ENCODE assay signal across 8 cellular contexts in genomic region chr3:11651900-11652299, GRCh38. TPM values are rescaled to one million over a fixed set of nuclear protein-coding genes. Genes with fewer than 3 reads are reported as not detected.
DNase-seq lines count a peak whose midpoint lies in the region; ATAC-seq, FAIRE-seq and TF ChIP-seq lines count a peak whose summit lies in the region.

No MANE protein-coding gene starts in this region.

- DNase-seq in GM10266 (ENCODE audit: extremely low spot score), result peak; percentile 37
- DNase-seq in NCI-H446 treated with DMSO at 0.1 percent for 48 hours (lab: John Stamatoyannopoulos, UW), result peak; percentile 2
- no peak for DNase-seq in dorsolateral prefrontal cortex
- no peak for DNase-seq in pancreas

- H3K27me3 ChIP-seq in dorsolateral prefrontal cortex (no peaks in the 10 kb centered on the region), pancreas (no peaks in the 10 kb centered on the region)

- intact Hi-C loops in dorsolateral prefrontal cortex (cut with DNase I), result loop anchor here (5.0 to 10.0 kb wide), 5 partner anchors 180 to 587 kb away; partner anchors contain the start of gene ATG7 (in 1 of the 2)
- intact Hi-C loops in pancreas (cut with DNase I), result loop anchor here in 2 of 3 donors (10.0 kb wide), 2 partner anchors 153 to 267 kb away; no protein-coding TSS in a partner anchor

- no peaks in the 10 kb centered on the region for H3K9me3 ChIP-seq in pancreas

- peak; percentile 41 for TF ChIP-seq CTCF in GM10266 (IDR thresholded peaks at IDR 0.05; ENCODE audit: control insufficient read depth, insufficient read depth, low read depth, missing control alignments)
- peak; percentile 58 to 94 (median 77) for TF ChIP-seq CTCF in dorsolateral prefrontal cortex (IDR thresholded peaks at IDR 0.05 in 54 of 56, conservative IDR thresholded peaks at IDR 0.05 in 2 of 56; ENCODE audit: low read depth in 1 of 56, partially characterized antibody in 56 of 56)
- peak in 3 of 4 donors; percentile 46 to 54 (median 49) for TF ChIP-seq CTCF in pancreas (IDR thresholded peaks at IDR 0.05)

- H3K4me3 ChIP-seq in dorsolateral prefrontal cortex (no peak overlapping the region), pancreas (no peak overlapping the region)

- ATAC-seq in pancreas (peak in 3 of 4 donors; percentile 45 to 58 (median 55)), HG03469 (IDR thresholded peaks at IDR 0.05; ENCODE audit: unreplicated experiment) (no peak), GM21367 (IDR thresholded peaks at IDR 0.05; ENCODE audit: unreplicated experiment) (no peak), GM21390 (IDR thresholded peaks at IDR 0.05; ENCODE audit: unreplicated experiment) (no peak), HG03460 (IDR thresholded peaks at IDR 0.05; ENCODE audit: unreplicated experiment) (no peak)

- H3K36me3 ChIP-seq in pancreas, result no peaks in the 10 kb centered on the region

- 17 to 23% methylated on average over 2 of the region's 2 CpGs for WGBS in pancreas, 2 donors

- H3K4me1 ChIP-seq in pancreas, result peaks cover 0 to 12% (median 3%) of the 10 kb centered on the region in 3 donors

- H3K27ac ChIP-seq in dorsolateral prefrontal cortex, result no peak overlapping the region
- no peak overlapping the region for H3K27ac ChIP-seq in pancreas

- peak; percentile 97 for FAIRE-seq in pancreas (lab: Jason Lieb, UNC)

RNA-seq across cellular contexts. Expression of gene VGLL4, which starts 8.2 kb away (rescaled TPM):
- total RNA-seq in dorsolateral prefrontal cortex, result 10 to 100 TPM; 41.2 to 97.0 (median 59.1) TPM
- total RNA-seq in pancreas, result 10 to 100 TPM; 17.3 to 47.8 (median 21.5) TPM
- 10 to 100 TPM; 20.9 to 31.9 TPM for polyA plus RNA-seq in pancreas

Comparison
In these comparisons a context has a peak if more than half of its experiments do, and no peak if none do; other contexts are left out.
1. DNase-seq: peak in GM10266 (single experiment) and NCI-H446 treated with DMSO at 0.1 percent for 48 hours (single experiment); none in dorsolateral prefrontal cortex (0 of 10) and pancreas (0 of 6).
2. ATAC-seq: peak in pancreas (3 of 4); none in HG03469 (single experiment), GM21367 (single experiment), GM21390 (single experiment) and HG03460 (single experiment).
3. Peak in every context shown above with its lines, with median percentiles within 50 percentile points of each other: CTCF ChIP-seq.